Comparison of ENCODE assay signal across 9 cellular contexts in the genomic region with DNA sequence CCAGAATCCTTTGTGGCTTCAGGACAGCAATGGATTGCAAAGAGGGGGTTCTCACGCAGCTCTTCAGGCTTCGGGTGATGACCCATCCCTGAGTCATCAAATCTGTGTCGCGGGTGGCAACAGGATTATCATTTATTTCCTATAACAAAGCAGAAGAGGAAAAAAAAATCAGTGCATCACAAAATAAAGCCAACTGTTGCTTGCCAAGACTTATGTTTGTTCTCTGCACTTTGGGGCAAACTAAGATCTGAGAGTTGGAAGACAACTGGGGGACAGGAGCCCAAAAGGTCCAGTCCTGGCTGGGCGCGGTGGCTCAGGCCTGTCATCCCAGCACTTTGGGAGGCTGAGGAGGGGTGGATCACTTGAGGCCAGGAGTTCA. TPM values are rescaled to one million over a fixed set of nuclear protein-coding genes. Genes with fewer than 3 reads are reported as not detected.
A peak's percentile ranks its signal among the peaks of the same experiment; 100 is the strongest.
DNase-seq lines count a peak whose midpoint lies in the region; ATAC-seq, FAIRE-seq and TF ChIP-seq lines count a peak whose summit lies in the region.
"Had no signal": no experiment of that assay in that cellular context is flagged by ENCODE, and none has a peak within 500 bp of the region (broad histone marks: within the 10 kb centered on the region; RNA-seq: fewer than 3 reads in every experiment).

No MANE protein-coding gene starts in this region.

- peak overlapping the region; percentile 68 for H3K4me3 Mint-ChIP-seq in dendritic cell treated with granulocyte-macrophage colony-stimulating factor and Interleukin-4, amounts not matched to agents 40 ng/mL and 50 ng/mL, for 4 days
- no peak overlapping the region; a peak in 1 of 5 replicates for H3K4me3 Mint-ChIP-seq in H9

- H3K4me1 Mint-ChIP-seq in dendritic cell treated with granulocyte-macrophage colony-stimulating factor and Interleukin-4, amounts not matched to agents 40 ng/mL and 50 ng/mL, for 4 days (ENCODE audit: low read depth), result peaks cover 58% of the 10 kb centered on the region
- no peaks in the 10 kb centered on the region for H3K4me1 Mint-ChIP-seq in H9

- peaks cover 62% of the 10 kb centered on the region for H3K36me3 Mint-ChIP-seq in dendritic cell treated with granulocyte-macrophage colony-stimulating factor and Interleukin-4, amounts not matched to agents 40 ng/mL and 50 ng/mL, for 4 days (ENCODE audit: low read depth)
- H3K36me3 Mint-ChIP-seq in H9 (ENCODE audit: insufficient read depth in 1 of 3, low read depth in 3 of 3), result no peaks in the 10 kb centered on the region

- TF ChIP-seq CTCF in DND-41 (IDR thresholded peaks at IDR 0.05; ENCODE audit: borderline replicate concordance, extremely low read depth, low read length, poor library complexity, severe bottlenecking) (no peak), retinal pigment epithelial cell (conservative IDR thresholded peaks at IDR 0.05; ENCODE audit: low read depth, low read length) (no peak), H9 (conservative IDR thresholded peaks at IDR 0.05) (no peak)

- no peak overlapping the region for H3K23ac ChIP-seq in H9 (ENCODE audit: insufficient read length, low read depth, low read length)

- H3K27me3 Mint-ChIP-seq in dendritic cell treated with granulocyte-macrophage colony-stimulating factor and Interleukin-4, amounts not matched to agents 40 ng/mL and 50 ng/mL, for 4 days, result no peaks in the 10 kb centered on the region
- peaks cover 1% of the 10 kb centered on the region for H3K27me3 Mint-ChIP-seq in H9 (ENCODE audit: low read depth)

- H4K91ac ChIP-seq in H9 (ENCODE audit: insufficient read length, low read depth, low read length), result no peak overlapping the region

- ATAC-seq in DND-41 (ENCODE audit: insufficient read depth, low read depth) (no peak), HG02763 (IDR thresholded peaks at IDR 0.05; ENCODE audit: unreplicated experiment) (no peak), GM19328 (IDR thresholded peaks at IDR 0.05; ENCODE audit: unreplicated experiment) (no peak)

- H3K4me1 ChIP-seq in DND-41 (ENCODE audit: insufficient read depth, low read length), result peaks cover 88% of the 10 kb centered on the region
- H3K4me1 ChIP-seq in H9 (ENCODE audit: insufficient read depth, low read length), result no peaks in the 10 kb centered on the region

- peaks cover 100% of the 10 kb centered on the region for H3K79me2 ChIP-seq in DND-41 (ENCODE audit: insufficient read depth, low read length)
- no peaks in the 10 kb centered on the region for H3K79me2 ChIP-seq in H9 (ENCODE audit: insufficient read depth, low read length)

- H2BK20ac ChIP-seq in H9 (ENCODE audit: low read depth, low read length, poor library complexity, severe bottlenecking), result no peak overlapping the region

- H3K79me1 ChIP-seq in H9 (ENCODE audit: insufficient read depth, low read depth, low read length, poor library complexity, severe bottlenecking), result no peaks in the 10 kb centered on the region

- H2BK120ac ChIP-seq in H9 (ENCODE audit: low read depth, low read length, poor library complexity, severe bottlenecking), result no peak overlapping the region

- H3K36me3 ChIP-seq in DND-41 (ENCODE audit: insufficient read depth, low read length), result peaks cover 83% of the 10 kb centered on the region

- intact Hi-C loops in dendritic cell treated with granulocyte-macrophage colony-stimulating factor and Interleukin-4, amounts not matched to agents 40 ng/mL and 50 ng/mL, for 4 days (cut with micrococcal nuclease), result loop anchor here (1.0 kb wide), 1 partner anchor 9 kb away; no protein-coding TSS in a partner anchor

- no peak overlapping the region for H4K5ac ChIP-seq in H9 (ENCODE audit: insufficient read length, low read depth, low read length)

- H3K27me3 ChIP-seq in DND-41 (ENCODE audit: insufficient read depth, low read length, poor library complexity), result no peaks in the 10 kb centered on the region
- H3K27me3 ChIP-seq in H9 (ENCODE audit: insufficient read depth, low read length), result no peaks in the 10 kb centered on the region

- H2AK5ac ChIP-seq in H9 (ENCODE audit: insufficient read length, low read length), result no peak overlapping the region

- H3K56ac ChIP-seq in H9 (ENCODE audit: insufficient read length, low read depth, low read length), result no peak overlapping the region

- H3K23me2 ChIP-seq in H9 (ENCODE audit: insufficient read length, low read depth, low read length, poor library complexity, severe bottlenecking), result no peaks in the 10 kb centered on the region

- no peak overlapping the region for H3K14ac ChIP-seq in H9 (ENCODE audit: insufficient read depth, low read length)

- H3T11ph ChIP-seq in H9 (ENCODE audit: low read length), result no peak overlapping the region

- FAIRE-seq in RCC 7860 (lab: Jason Lieb, UNC), result peak; percentile 40

- H3K4me2 ChIP-seq in DND-41 (ENCODE audit: insufficient read depth, low read length) (peak overlapping the region; percentile 69), H9 (ENCODE audit: insufficient read depth, insufficient read length, low read length) (no peak overlapping the region)

- no peak overlapping the region for H4K8ac ChIP-seq in H9 (replicated peaks; ENCODE audit: insufficient read length, low read depth, low read length)

- H4K20me1 ChIP-seq in DND-41 (ENCODE audit: insufficient read depth, low read length), result peaks cover 57% of the 10 kb centered on the region
- H4K20me1 ChIP-seq in H9 (ENCODE audit: control insufficient read depth, insufficient read depth, insufficient read length), result no peaks in the 10 kb centered on the region

- H2AFZ ChIP-seq in DND-41 (ENCODE audit: low read depth, low read length), result no peak overlapping the region
- H2AFZ ChIP-seq in H9 (ENCODE audit: low read length), result no peak overlapping the region

- H2BK5ac ChIP-seq in H9 (ENCODE audit: insufficient read length, low read length), result no peak overlapping the region

- H2BK12ac ChIP-seq in H9 (ENCODE audit: insufficient read length, low read depth, low read length), result no peak overlapping the region

- WGBS in H9 (ENCODE audit: extremely low coverage, insufficient read length, low lambda C conversion rate), result no CpG with 5 or more reads among the region's 6 CpGs

- no peak overlapping the region for H3K4ac ChIP-seq in H9 (ENCODE audit: low read depth, low read length)

- no peaks in the 10 kb centered on the region for H3K9me3 Mint-ChIP-seq in dendritic cell treated with granulocyte-macrophage colony-stimulating factor and Interleukin-4, amounts not matched to agents 40 ng/mL and 50 ng/mL, for 4 days
- no peaks in the 10 kb centered on the region; a peak in 1 of 5 replicates for H3K9me3 Mint-ChIP-seq in H9

- H3K18ac ChIP-seq in H9 (ENCODE audit: insufficient read length, low read depth, low read length), result no peak overlapping the region

- H3K4me3 ChIP-seq in DND-41 (ENCODE audit: low read depth in 1 of 2, low read length in 2 of 2) (peak overlapping the region in 1 of 2 experiments; percentile 80; a peak in 2 of 4 replicates), retinal pigment epithelial cell (ENCODE audit: low read length) (no peak overlapping the region)

- H3K27ac Mint-ChIP-seq in dendritic cell treated with granulocyte-macrophage colony-stimulating factor and Interleukin-4, amounts not matched to agents 40 ng/mL and 50 ng/mL, for 4 days, result peak overlapping the region; percentile 96
- H3K27ac Mint-ChIP-seq in H9, result no peak overlapping the region

- H3K9ac ChIP-seq in DND-41 (ENCODE audit: low read depth, low read length), result peak overlapping the region; percentile 100
- no peak overlapping the region for H3K9ac ChIP-seq in H9 (ENCODE audit: extremely low read depth, insufficient read length, low read length)

- no peak overlapping the region for H2BK15ac ChIP-seq in H9 (ENCODE audit: low read depth, low read length)

- H3K27ac ChIP-seq in DND-41 (ENCODE audit: low read length), result peak overlapping the region; percentile 86
- no peak overlapping the region for H3K27ac ChIP-seq in H9 (ENCODE audit: insufficient read length, low read depth, low read length)

- no peaks in the 10 kb centered on the region for H3K9me3 ChIP-seq in DND-41 (ENCODE audit: insufficient read depth, low read length, severe bottlenecking)
- no peaks in the 10 kb centered on the region for H3K9me3 ChIP-seq in H9 (ENCODE audit: control insufficient read depth, low read depth, low read length)

- DNase-seq in DND-41 (no peak), RCC 7860 (ENCODE audit: low spot score) (peak; percentile 80), retinal pigment epithelial cell (ENCODE audit: low read depth) (peak; percentile 34), ecto neural progenitor cell (ENCODE audit: low spot score) (no peak), H9 (no peak)

RNA-seq across cellular contexts. Expression of a gene that starts 6.4 kb away (rescaled TPM):
- total RNA-seq in H9 (2021), result 0.20 TPM in 1 of 2 replicates, not detected in the other

RNA-seq across cellular contexts. Expression of a gene that starts 36.3 kb away (rescaled TPM):
- total RNA-seq in H9 (2021), result not detected in 2 replicates
- total RNA-seq: epithelial cell of proximal tubule had no signal

RNA-seq across cellular contexts. Expression of a gene that starts 43.4 kb away (rescaled TPM):
- 94.8 and 100 TPM in 2 replicates for total RNA-seq in H9 (2021)

RNA-seq across cellular contexts. Expression of a gene that starts 48.1 kb away (rescaled TPM):
- 23.1 and 24.0 TPM in 2 replicates for total RNA-seq in H9 (2021)

Comparison
In these comparisons a context has a peak if more than half of its experiments do, and no peak if none do; other contexts are left out.
1. DNase-seq: peak in RCC 7860 (single experiment) and retinal pigment epithelial cell (single experiment); none in DND-41 (single experiment), ecto neural progenitor cell (single experiment) and H9 (single experiment).